In genomic region chr2:147844691-147845607, GRCh38 we compare ENCODE assay signal across 8 cellular contexts. TPM values are rescaled to one million over a fixed set of nuclear protein-coding genes. Genes with fewer than 3 reads are reported as not detected.
DNase-seq lines count a peak whose midpoint lies in the region; ATAC-seq and TF ChIP-seq lines count a peak whose summit lies in the region.

TSS of gene ACVR2A (plus strand) at chr2:147845029. CDS start at chr2:147845153, 124 bp downstream.

- ATAC-seq in HG02759 (IDR thresholded peaks at IDR 0.05; ENCODE audit: unreplicated experiment): peak; percentile 53

- intact Hi-C loops in lower leg skin (cut with DNase I; ENCODE audit: low total_unique reads): no loop called here

- 0% methylated on average over 51 to 55 of the region's 55 CpGs for WGBS in lower leg skin, 2 donors

- H3K4me3 ChIP-seq in lower leg skin (ENCODE audit: low read depth, poor library complexity, severe bottlenecking): peak within 1 kb of the TSS; percentile 78

- no peak for TF ChIP-seq POLR2A in lower leg skin (IDR thresholded peaks at IDR 0.05)

- no peak for TF ChIP-seq CTCF in lower leg skin (IDR thresholded peaks at IDR 0.05)

- DNase-seq in NCI-H510A treated with DMSO at 0.1 percent for 48 hours (lab: John Stamatoyannopoulos, UW): peak; percentile 11
- no peak for DNase-seq in NCI-H510A (lab: John Stamatoyannopoulos, UW)
- peak; percentile 66 for DNase-seq in NCI-H146 (lab: John Stamatoyannopoulos, UW)
- peak; percentile 62 for DNase-seq in activated CD4-positive, alpha-beta T cell treated with anti-CD3 and anti-CD28 coated beads for 48 hours
- DNase-seq in dermis microvascular lymphatic vessel endothelial cell (ENCODE audit: low read depth in 2 of 2): peak; percentile 21 to 26
- DNase-seq in lower leg skin (ENCODE audit: low spot score in 2 of 2): peak in 1 of 2 donors; percentile 40
- DNase-seq in stimulated activated CD4-positive, alpha-beta T cell treated with anti-CD3 and anti-CD28 coated beads, Interleukin-4, amount 100 ng/mL, for 48 hours (ENCODE audit: low read depth in 2 of 2): peak; percentile 15 to 36

RNA-seq across cellular contexts. Expression of gene ACVR2A, which starts in this region (rescaled TPM):
- total RNA-seq in dermis microvascular lymphatic vessel endothelial cell (3.5 and 4.0 TPM in 2 replicates), lower leg skin (10 to 100 TPM; 44.4 to 75.4 (median 62.0) TPM)
